In genomic region chr1:117366982-117367768, GRCh38 we compare ENCODE assay signal across 8 cellular contexts. TPM values are rescaled to one million over a fixed set of nuclear protein-coding genes. Genes with fewer than 3 reads are reported as not detected.
DNase-seq lines count a peak whose midpoint lies in the region; ATAC-seq, FAIRE-seq and TF ChIP-seq lines count a peak whose summit lies in the region.

Gene MAN1A2 (plus strand): TSS chr1:117367449. CDS start chr1:117368184, 735 bp downstream.

- H3K4me1 Mint-ChIP-seq in chondrocyte (ENCODE audit: low read depth) = peaks cover 55% of the 10 kb centered on the region

- DNase-seq in 8988T = peak; percentile 15
- peak; percentile 53 for DNase-seq in GM18507 (ENCODE audit: extremely low spot score, insufficient read length, low read depth)
- DNase-seq in NCI-H2227 (lab: John Stamatoyannopoulos, UW; ENCODE audit: unreplicated experiment) = peak; percentile 82
- peak; percentile 54 to 57 for DNase-seq in activated CD4-positive, alpha-beta T cell treated with anti-CD3 and anti-CD28 coated beads for 24 hours (ENCODE audit: low read depth in 2 of 2)
- peak; percentile 93 for DNase-seq in chondrocyte (ENCODE audit: low spot score)
- DNase-seq in kidney tubule cell (ENCODE audit: low spot score) = peak; percentile 91
- DNase-seq in stimulated activated CD4-positive, alpha-beta T cell treated with anti-CD3 and anti-CD28 coated beads, Interleukin-1b, Interleukin-23, amount 100 ng/mL, for 4 hours (ENCODE audit: low read depth in 2 of 2) = peak; percentile 60 to 67

- H3K27ac Mint-ChIP-seq in chondrocyte (ENCODE audit: unreplicated experiment) = peak within 1 kb of the TSS; percentile 95

- H3K9me3 Mint-ChIP-seq in chondrocyte (ENCODE audit: low read depth) = no peaks in the 10 kb centered on the region

- peak; percentile 50 for ATAC-seq in HG02973 (IDR thresholded peaks at IDR 0.05; ENCODE audit: unreplicated experiment)

- peak; percentile 65 for FAIRE-seq in GM18507 (lab: Jason Lieb, UNC)

- peak within 1 kb of the TSS; percentile 91 for H3K4me3 Mint-ChIP-seq in chondrocyte (ENCODE audit: unreplicated experiment)

- TF ChIP-seq CTCF in chondrocyte (IDR thresholded peaks at IDR 0.05) = no peak

- no peaks in the 10 kb centered on the region for H3K36me3 Mint-ChIP-seq in chondrocyte (ENCODE audit: low read depth)

- H3K27me3 Mint-ChIP-seq in chondrocyte (ENCODE audit: low read depth) = no peaks in the 10 kb centered on the region

RNA-seq across cellular contexts. Expression of gene MAN1A2, which starts in this region (rescaled TPM):
- total RNA-seq in chondrocyte = 42.7 to 68.3 TPM (median 45.1 TPM) in 3 replicates

Comparison
In these comparisons a context has a peak if more than half of its experiments do, and no peak if none do; other contexts are left out.
1. Peak in every context shown above with its lines: DNase-seq and ATAC-seq.
2. DNase-seq: peak in every context shown above with its lines; median percentile 93 in chondrocyte; 91 in kidney tubule cell; 82 in NCI-H2227; 64 in stimulated activated CD4-positive, alpha-beta T cell treated with anti-CD3 and anti-CD28 coated beads, Interleukin-1b, Interleukin-23, amount 100 ng/mL, for 4 hours; 56 in activated CD4-positive, alpha-beta T cell treated with anti-CD3 and anti-CD28 coated beads for 24 hours; 53 in GM18507; 15 in 8988T.